ENCODE assay signal across 10 cellular contexts in genomic region chr6:156557269-156557885, GRCh38.
DNase-seq lines count a peak whose midpoint lies in the region; ATAC-seq and TF ChIP-seq lines count a peak whose summit lies in the region.
"Had no signal": no experiment of that assay in that cellular context is flagged by ENCODE, and none has a peak within 500 bp of the region (broad histone marks: within the 10 kb centered on the region; RNA-seq: fewer than 3 reads in every experiment).

No MANE protein-coding gene starts in this region.

- intact Hi-C loops in activated B cell treated with CpG ODN at 0.5 μM for 24 hours (cut with micrococcal nuclease) (no loop called here), lower lobe of right lung (cut with DNase I) (no loop called here), natural killer cell (cut with micrococcal nuclease) (no loop called here), transverse colon (cut with DNase I; ENCODE audit: low total_unique reads) (no loop called here)

- H3K27ac Mint-ChIP-seq in activated B cell treated with CpG ODN at 0.5 μM for 24 hours (no peak overlapping the region), natural killer cell (no peak overlapping the region)
- H3K27ac Mint-ChIP-seq: activated naive CD8-positive, alpha-beta T cell had no signal

- CTCF ChIA-PET in activated B cell treated with CpG ODN at 0.5 μM for 24 hours (lab: Charles Lee), result no interaction called here

- ATAC-seq in activated B cell treated with CpG ODN at 0.5 μM for 24 hours (ENCODE audit: low read depth), result peak; percentile 60
- ATAC-seq in lower lobe of right lung, result peak; percentile 58 to 70
- no peak for ATAC-seq in natural killer cell

- peak; percentile 66 for DNase-seq in MV-4-11 (lab: John Stamatoyannopoulos, UW)
- DNase-seq in activated B cell treated with CpG ODN at 0.5 μM for 24 hours, result no peak
- no peak for DNase-seq in lower lobe of right lung
- no peak for DNase-seq in natural killer cell
- DNase-seq in NCI-H1105 (lab: John Stamatoyannopoulos, UW), result no peak
- DNase-seq in stimulated activated CD4-positive, alpha-beta T cell treated with anti-CD3 and anti-CD28 coated beads, Interleukin-15, amount 100 ng/mL, for 24 hours, result no peak
- DNase-seq in transverse colon, result no peak
- DNase-seq: ovary had no signal

- H3K4me1 ChIP-seq in lower lobe of right lung (no peaks in the 10 kb centered on the region), transverse colon (no peaks in the 10 kb centered on the region)

- POLR2A ChIA-PET in activated B cell treated with CpG ODN at 0.5 μM for 24 hours (lab: Charles Lee), result no interaction called here

- H3K36me3 ChIP-seq in lower lobe of right lung, result no peaks in the 10 kb centered on the region
- no peaks in the 10 kb centered on the region for H3K36me3 ChIP-seq in transverse colon
- H3K36me3 ChIP-seq: ovary had no signal

- H3K4me3 ChIP-seq in lower lobe of right lung (no peak overlapping the region), transverse colon (no peak overlapping the region)
- H3K4me3 ChIP-seq: ovary had no signal

- H3K9me3 ChIP-seq in lower lobe of right lung (peaks cover 6% of the 10 kb centered on the region), transverse colon (no peaks in the 10 kb centered on the region)
- H3K9me3 ChIP-seq: ovary had no signal

- peaks cover 8% of the 10 kb centered on the region for H3K4me1 Mint-ChIP-seq in activated B cell treated with CpG ODN at 0.5 μM for 24 hours
- H3K4me1 Mint-ChIP-seq in natural killer cell, result no peaks in the 10 kb centered on the region

- TF ChIP-seq EP300 in transverse colon (IDR thresholded peaks at IDR 0.05; ENCODE audit: low read depth), result no peak

- H3K27me3 ChIP-seq in lower lobe of right lung (ENCODE audit: low read depth) (no peaks in the 10 kb centered on the region), transverse colon (no peaks in the 10 kb centered on the region)
- H3K27me3 ChIP-seq: ovary had no signal

- H3K27ac ChIP-seq in C4-2B (peak overlapping the region; percentile 37), lower lobe of right lung (peak overlapping the region; percentile 0), transverse colon (no peak overlapping the region)
- H3K27ac ChIP-seq: ovary had no signal

- 49 to 70% methylated on average over 5 to 10 of the region's 10 CpGs for WGBS in transverse colon (ENCODE audit: low coverage in 1 of 2), 2 donors

- no peak for TF ChIP-seq CTCF in C4-2B (conservative IDR thresholded peaks at IDR 0.05)
- TF ChIP-seq CTCF in activated B cell treated with CpG ODN at 0.5 μM for 24 hours (IDR thresholded peaks at IDR 0.05), result no peak
- no peak for TF ChIP-seq CTCF in lower lobe of right lung (IDR thresholded peaks at IDR 0.05)
- no peak for TF ChIP-seq CTCF in natural killer cell (IDR thresholded peaks at IDR 0.05)
- TF ChIP-seq CTCF in transverse colon (IDR thresholded peaks at IDR 0.05), result no peak

- TF ChIP-seq POLR2A in transverse colon (IDR thresholded peaks at IDR 0.05), result no peak

- in situ Hi-C loops in transverse colon (cut with MboI; ENCODE audit: low pct_ligation_motif_present in 1 of 4, low pct_unique_long_range_greater_than_20kb in 1 of 4, low sequenced_read_pairs in 3 of 4), result loop anchor here (25.0 kb wide), 4 partner anchors 205 to 1220 kb away; no protein-coding TSS in a partner anchor

- H3K36me3 Mint-ChIP-seq in activated B cell treated with CpG ODN at 0.5 μM for 24 hours (ENCODE audit: low read depth), result peaks cover 2% of the 10 kb centered on the region
- no peaks in the 10 kb centered on the region for H3K36me3 Mint-ChIP-seq in natural killer cell

- H3K4me3 Mint-ChIP-seq in activated B cell treated with CpG ODN at 0.5 μM for 24 hours (no peak overlapping the region), natural killer cell (no peak overlapping the region)
- H3K4me3 Mint-ChIP-seq: activated naive CD8-positive, alpha-beta T cell had no signal

- peaks cover 5% of the 10 kb centered on the region for H3K9me3 Mint-ChIP-seq in activated B cell treated with CpG ODN at 0.5 μM for 24 hours
- no peaks in the 10 kb centered on the region for H3K9me3 Mint-ChIP-seq in natural killer cell

- H3K27me3 Mint-ChIP-seq in activated B cell treated with CpG ODN at 0.5 μM for 24 hours (peaks cover 9% of the 10 kb centered on the region), natural killer cell (ENCODE audit: low read depth in 2 of 2) (peaks cover 23 to 29% of the 10 kb centered on the region in 2 donors)
- H3K27me3 Mint-ChIP-seq: activated naive CD8-positive, alpha-beta T cell had no signal

Comparison
In these comparisons a context has a peak if more than half of its experiments do, and no peak if none do; other contexts are left out.
1. H3K27ac ChIP-seq: peak in C4-2B (single experiment) and lower lobe of right lung (single experiment); none in transverse colon (0 of 4).
2. ATAC-seq: peak in activated B cell treated with CpG ODN at 0.5 μM for 24 hours (single experiment) and lower lobe of right lung (2 of 2); none in natural killer cell (0 of 3).